Comparison of ENCODE assay signal across 1 cellular context in the genomic region with DNA sequence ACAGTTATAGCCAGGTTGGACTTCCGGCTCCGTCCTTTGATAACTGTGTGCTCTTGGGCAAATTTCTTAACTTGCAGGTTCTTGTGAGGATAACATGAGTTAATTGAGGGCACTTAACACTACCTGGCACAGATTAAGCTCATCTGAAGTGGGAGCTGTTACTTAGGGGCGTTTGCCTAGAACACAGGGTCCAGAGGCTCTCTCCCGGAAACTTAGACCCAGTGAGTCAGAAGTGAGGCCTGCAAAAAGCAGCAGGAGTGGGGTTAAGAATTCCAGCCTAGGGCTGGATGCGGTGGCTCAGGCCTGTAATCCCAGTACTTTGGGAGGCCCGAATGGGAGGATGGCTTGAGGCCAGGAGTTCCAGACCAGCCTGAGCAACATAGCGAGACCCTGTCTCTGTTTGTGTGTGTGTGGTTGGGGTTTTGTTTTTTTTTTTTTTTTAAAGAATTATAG.
A peak's percentile ranks its signal among the peaks of the same experiment; 100 is the strongest.
TF ChIP-seq lines count a peak whose summit lies in the region.

No MANE protein-coding gene starts in this region.

TF ChIP-seq in endothelial cell of umbilical vein, 7 proteins besides CTCF, POLR2A, EP300 and RAD21:
- no peak for TF ChIP-seq JUN (IDR thresholded peaks at IDR 0.05; ENCODE audit: borderline replicate concordance, insufficient read depth, insufficient read length, low read depth)
- TF ChIP-seq EZH2 (IDR thresholded peaks at IDR 0.05; ENCODE audit: borderline replicate concordance, low read depth, low read length, severe bottlenecking), result no peak
- TF ChIP-seq POLR2AphosphoS5 (IDR thresholded peaks at IDR 0.05; ENCODE audit: insufficient read depth, low read depth, low read length), result peak; percentile 43
- TF ChIP-seq FOS (IDR thresholded peaks at IDR 0.05; ENCODE audit: borderline replicate concordance, insufficient read depth, low read length), result peak; percentile 73
- no peak for TF ChIP-seq GATA2 (IDR thresholded peaks at IDR 0.05; ENCODE audit: insufficient read depth, insufficient read length, low read depth, low read length)
- TF ChIP-seq MYC (IDR thresholded peaks at IDR 0.05; ENCODE audit: low read depth, low read length), result no peak
